ENCODE assay signal across 14 cellular contexts in genomic region chr4:163448541-163449203, GRCh38. TPM values are rescaled to one million over a fixed set of nuclear protein-coding genes. Genes with fewer than 3 reads are reported as not detected.
DNase-seq lines count a peak whose midpoint lies in the region; ATAC-seq and TF ChIP-seq lines count a peak whose summit lies in the region.
"Had no signal": no experiment of that assay in that cellular context is flagged by ENCODE, and none has a peak within 500 bp of the region (broad histone marks: within the 10 kb centered on the region; RNA-seq: fewer than 3 reads in every experiment).

No MANE protein-coding gene starts in this region.

- no peak overlapping the region for H3K4ac ChIP-seq in neuronal stem cell (ENCODE audit: low read length)

- H2AFZ ChIP-seq in OCI-LY3 (ENCODE audit: low read depth, low read length) = 0 out of 2 replicates have a peak overlapping the region, but pooled peaks have one; percentile 2
- peak overlapping the region; percentile 70 for H2AFZ ChIP-seq in neuronal stem cell (ENCODE audit: low read length)

- H3K4me2 ChIP-seq in OCI-LY3 (ENCODE audit: low read length) (no peak overlapping the region), neuronal stem cell (ENCODE audit: insufficient read depth, low read length, poor library complexity, severe bottlenecking) (no peak overlapping the region)

- H2BK15ac ChIP-seq in neuronal stem cell (ENCODE audit: low read length) = no peak overlapping the region

- no peak overlapping the region for H3K9ac ChIP-seq in OCI-LY3 (ENCODE audit: low read length)
- H3K9ac ChIP-seq in neuronal stem cell (ENCODE audit: low read depth, low read length, poor library complexity) = no peak overlapping the region

- H3K4me1 ChIP-seq in OCI-LY3 (ENCODE audit: low read length) (no peaks in the 10 kb centered on the region), neuronal stem cell (ENCODE audit: control insufficient read depth in 2 of 2, insufficient read depth in 1 of 2, low read depth in 1 of 2, low read length in 2 of 2) (no peaks in the 10 kb centered on the region)
- H3K4me1 ChIP-seq: right atrium auricular region had no signal

- no peaks in the 10 kb centered on the region for H3K79me1 ChIP-seq in neuronal stem cell (ENCODE audit: low read depth, low read length)

- H3K14ac ChIP-seq in neuronal stem cell (ENCODE audit: low read length) = no peak overlapping the region

- no peak for ATAC-seq in GM21717 (IDR thresholded peaks at IDR 0.05; ENCODE audit: unreplicated experiment)
- ATAC-seq: mucosa of descending colon, Right ventricle myocardium inferior had no signal

- no peak overlapping the region for H3K4me3 ChIP-seq in OCI-LY3 (ENCODE audit: low read length)
- no peak overlapping the region for H3K4me3 ChIP-seq in neuronal stem cell (ENCODE audit: low read length in 2 of 2)
- H3K4me3 ChIP-seq in dorsolateral prefrontal cortex = no peak overlapping the region
- H3K4me3 ChIP-seq: mucosa of descending colon, right atrium auricular region had no signal

- no peak overlapping the region for H2BK5ac ChIP-seq in neuronal stem cell (ENCODE audit: low read length)

- H4K91ac ChIP-seq in neuronal stem cell (ENCODE audit: low read depth, low read length, poor library complexity) = no peak overlapping the region

- H3K79me2 ChIP-seq in OCI-LY3 (ENCODE audit: low read length) = no peaks in the 10 kb centered on the region

- intact Hi-C loops in dorsolateral prefrontal cortex (cut with DNase I) = no loop called here

- no CpG with 5 or more reads among the region's 6 CpGs for WGBS in neuronal stem cell (ENCODE audit: extremely low coverage in 2 of 2, insufficient read length in 2 of 2, insufficient replicate concordance in 1 of 2), 2 donors

- no peak overlapping the region for H2BK12ac ChIP-seq in neuronal stem cell (ENCODE audit: low read length)

- TF ChIP-seq CTCF in OCI-LY3 (IDR thresholded peaks at IDR 0.05; ENCODE audit: low read depth, low read length) (no peak), dorsolateral prefrontal cortex (IDR thresholded peaks at IDR 0.05 in 54 of 56, conservative IDR thresholded peaks at IDR 0.05 in 2 of 56; ENCODE audit: low read depth in 1 of 56, partially characterized antibody in 56 of 56) (no peak)

- H3K9me3 ChIP-seq in OCI-LY3 (ENCODE audit: insufficient read depth, low read length) (no peaks in the 10 kb centered on the region), neuronal stem cell (replicated peaks in 1 of 2; ENCODE audit: control insufficient read depth in 2 of 2, insufficient read depth in 1 of 2, low read depth in 1 of 2, low read length in 2 of 2) (no peaks in the 10 kb centered on the region)
- H3K9me3 ChIP-seq: mucosa of descending colon, right atrium auricular region had no signal

- no peak overlapping the region for H3K18ac ChIP-seq in neuronal stem cell (ENCODE audit: low read length)

- no peak overlapping the region for H4K8ac ChIP-seq in neuronal stem cell (ENCODE audit: low read depth, low read length)

- H2BK120ac ChIP-seq in neuronal stem cell (ENCODE audit: low read depth, low read length) = no peak overlapping the region

- H3K27me3 ChIP-seq in OCI-LY3 (ENCODE audit: low read depth, low read length) = no peaks in the 10 kb centered on the region
- no peaks in the 10 kb centered on the region for H3K27me3 ChIP-seq in neuronal stem cell (ENCODE audit: control insufficient read depth in 3 of 3, insufficient read depth in 3 of 3, low read depth in 1 of 3, low read length in 3 of 3)
- H3K27me3 ChIP-seq in dorsolateral prefrontal cortex = no peaks in the 10 kb centered on the region
- H3K27me3 ChIP-seq: right atrium auricular region had no signal

- DNase-seq in ELR (ENCODE audit: low read depth) = peak; percentile 76
- peak in 19 of 61 donors; percentile 2 to 36 (median 8) for DNase-seq in caudate nucleus (lab: John Stamatoyannopoulos, UW)
- DNase-seq in neuronal stem cell (ENCODE audit: low spot score) = no peak
- no peak for DNase-seq in activated CD4-positive, alpha-beta T cell treated with anti-CD3 and anti-CD28 coated beads, Interleukin-2, amount 50 U/mL, for 48 hours
- DNase-seq in T-helper 9 cell = no peak
- DNase-seq in dorsolateral prefrontal cortex = no peak
- DNase-seq: activated T-cell treated with anti-CD3 and anti-CD28 coated beads, Interleukin-2, amount 50 U/mL, for 1 hour; amygdala; mucosa of descending colon; NCI-H510A had no signal

- no peaks in the 10 kb centered on the region for H4K20me1 ChIP-seq in OCI-LY3 (ENCODE audit: insufficient read depth, low read length)

- no peak overlapping the region for H3K23ac ChIP-seq in neuronal stem cell (ENCODE audit: low read depth, low read length, poor library complexity)

- H2AK5ac ChIP-seq in neuronal stem cell (ENCODE audit: low read depth, low read length) = no peak overlapping the region

- no peaks in the 10 kb centered on the region for H3K36me3 ChIP-seq in OCI-LY3 (replicated peaks; ENCODE audit: low read depth, low read length)
- H3K36me3 ChIP-seq in neuronal stem cell (replicated peaks in 1 of 2; ENCODE audit: control insufficient read depth in 2 of 2, insufficient read depth in 2 of 2, low read length in 2 of 2) = no peaks in the 10 kb centered on the region
- H3K36me3 ChIP-seq: right atrium auricular region had no signal

- H3K27ac ChIP-seq in OCI-LY3 (ENCODE audit: low read length) = no peak overlapping the region
- H3K27ac ChIP-seq in caudate nucleus (ENCODE audit: low read depth, low read length) = peak overlapping the region; percentile 39
- no peak overlapping the region for H3K27ac ChIP-seq in neuronal stem cell (replicated peaks; ENCODE audit: low read length)
- H3K27ac ChIP-seq in dorsolateral prefrontal cortex = no peak overlapping the region
- H3K27ac ChIP-seq: right atrium auricular region had no signal

RNA-seq across cellular contexts. Expression of gene TKTL2, which starts 24.9 kb away (rescaled TPM):
- not detected for polyA plus RNA-seq in neuronal stem cell (2013, experiment 1 of 2)
- not detected for polyA plus RNA-seq in neuronal stem cell (2013, experiment 2 of 2)
- total RNA-seq in dorsolateral prefrontal cortex = under 1 TPM in 74 of 120 experiments, not detected in 46; 0.13 to 0.86 (median 0.25) TPM
- total RNA-seq: right atrium auricular region, Right ventricle myocardium inferior had no signal

RNA-seq across cellular contexts. Expression of gene TMA16, which starts 45.8 kb away (rescaled TPM):
- 74.9 TPM for polyA plus RNA-seq in neuronal stem cell (2013, experiment 1 of 2)
- 80.1 TPM for polyA plus RNA-seq in neuronal stem cell (2013, experiment 2 of 2)
- total RNA-seq in dorsolateral prefrontal cortex = 10 to 100 TPM in 97 of 120 experiments, 1 to 10 TPM in 23; 5.2 to 19.5 (median 12.7) TPM
